In genomic region chr4:184310881-184311709, GRCh38 we compare ENCODE assay signal across 10 cellular contexts.
DNase-seq lines count a peak whose midpoint lies in the region; ATAC-seq lines count a peak whose summit lies in the region.
"Had no signal": no experiment of that assay in that cellular context is flagged by ENCODE, and none has a peak within 500 bp of the region (broad histone marks: within the 10 kb centered on the region; RNA-seq: fewer than 3 reads in every experiment).

No MANE protein-coding gene starts in this region.

- no peaks in the 10 kb centered on the region for H3K36me3 Mint-ChIP-seq in activated CD4-positive, alpha-beta T cell treated with anti-CD3 and anti-CD28 coated beads, Interleukin-2, amount 10 ng/mL, durations not matched to agents 7 days and 5 days (ENCODE audit: low read depth)
- H3K36me3 Mint-ChIP-seq in activated T-helper 2 cell treated with anti-CD3 and anti-CD28 coated beads, Interferon-gamma antibody, Interleukin-2, Interleukin-4, amounts not matched to agents 10 μg/mL and 5 μg/mL and 100 μg/mL, durations not matched to agents 14 hours and 24 hours and 36 hours (ENCODE audit: low read depth) = no peaks in the 10 kb centered on the region

- no peak for DNase-seq in activated CD4-positive, alpha-beta T cell treated with anti-CD3 and anti-CD28 coated beads, Interleukin-2, amount 10 ng/mL, durations not matched to agents 7 days and 5 days
- no peak for DNase-seq in activated CD4-positive, alpha-beta T cell treated with anti-CD3 and anti-CD28 coated beads for 1 hour
- peak; percentile 6 for DNase-seq in activated T-helper 2 cell treated with anti-CD3 and anti-CD28 coated beads, Interferon-gamma antibody, Interleukin-2, Interleukin-4, amounts not matched to agents 10 μg/mL and 5 μg/mL and 100 μg/mL, durations not matched to agents 14 hours and 24 hours and 36 hours (ENCODE audit: low spot score)
- peak; percentile 82 to 88 for DNase-seq in left colon
- no peak for DNase-seq in stimulated activated naive CD8-positive, alpha-beta T cell treated with anti-CD3 and anti-CD28 coated beads, Interleukin-15, amount 100 ng/mL, for 72 hours
- no peak for DNase-seq in A172 (ENCODE audit: low spot score)
- DNase-seq in SKM-1 (lab: John Stamatoyannopoulos, UW; ENCODE audit: unreplicated experiment) = no peak
- DNase-seq: GM23248, NCI-H1436 had no signal

- peak overlapping the region; percentile 55 for H3K27ac Mint-ChIP-seq in activated CD4-positive, alpha-beta T cell treated with anti-CD3 and anti-CD28 coated beads, Interleukin-2, amount 10 ng/mL, durations not matched to agents 7 days and 5 days
- peak overlapping the region; percentile 73 for H3K27ac Mint-ChIP-seq in activated T-helper 2 cell treated with anti-CD3 and anti-CD28 coated beads, Interferon-gamma antibody, Interleukin-2, Interleukin-4, amounts not matched to agents 10 μg/mL and 5 μg/mL and 100 μg/mL, durations not matched to agents 14 hours and 24 hours and 36 hours
- H3K27ac Mint-ChIP-seq in stimulated activated naive CD8-positive, alpha-beta T cell treated with anti-CD3 and anti-CD28 coated beads, Interleukin-15, amount 100 ng/mL, for 72 hours = peak overlapping the region; percentile 35 to 90

- no peaks in the 10 kb centered on the region for H3K27me3 Mint-ChIP-seq in activated CD4-positive, alpha-beta T cell treated with anti-CD3 and anti-CD28 coated beads, Interleukin-2, amount 10 ng/mL, durations not matched to agents 7 days and 5 days
- no peaks in the 10 kb centered on the region for H3K27me3 Mint-ChIP-seq in activated T-helper 2 cell treated with anti-CD3 and anti-CD28 coated beads, Interferon-gamma antibody, Interleukin-2, Interleukin-4, amounts not matched to agents 10 μg/mL and 5 μg/mL and 100 μg/mL, durations not matched to agents 14 hours and 24 hours and 36 hours (ENCODE audit: low read depth)
- no peaks in the 10 kb centered on the region for H3K27me3 Mint-ChIP-seq in stimulated activated naive CD8-positive, alpha-beta T cell treated with anti-CD3 and anti-CD28 coated beads, Interleukin-15, amount 100 ng/mL, for 72 hours

- CTCF ChIA-PET in activated CD4-positive, alpha-beta T cell treated with anti-CD3 and anti-CD28 coated beads, Interleukin-2, amount 10 ng/mL, durations not matched to agents 7 days and 5 days (lab: Charles Lee) = interaction anchor here (0.8 to 5.4 kb wide), 15 partner anchors 8 to 274 kb away, joined by 3 to 29 read pairs (median 3); no protein-coding TSS in a partner anchor

- intact Hi-C loops in activated T-helper 2 cell treated with anti-CD3 and anti-CD28 coated beads, Interferon-gamma antibody, Interleukin-2, Interleukin-4, amounts not matched to agents 10 μg/mL and 5 μg/mL and 100 μg/mL, durations not matched to agents 14 hours and 24 hours and 36 hours (cut with micrococcal nuclease) = loop anchor here (1.0 to 5.0 kb wide), 2 partner anchors 8 to 71 kb away; no protein-coding TSS in a partner anchor
- intact Hi-C loops in left colon (cut with DNase I, micrococcal nuclease) = no loop called here

- no peaks in the 10 kb centered on the region for H3K9me3 Mint-ChIP-seq in activated CD4-positive, alpha-beta T cell treated with anti-CD3 and anti-CD28 coated beads, Interleukin-2, amount 10 ng/mL, durations not matched to agents 7 days and 5 days
- no peaks in the 10 kb centered on the region for H3K9me3 Mint-ChIP-seq in activated T-helper 2 cell treated with anti-CD3 and anti-CD28 coated beads, Interferon-gamma antibody, Interleukin-2, Interleukin-4, amounts not matched to agents 10 μg/mL and 5 μg/mL and 100 μg/mL, durations not matched to agents 14 hours and 24 hours and 36 hours
- no peaks in the 10 kb centered on the region for H3K9me3 Mint-ChIP-seq in stimulated activated naive CD8-positive, alpha-beta T cell treated with anti-CD3 and anti-CD28 coated beads, Interleukin-15, amount 100 ng/mL, for 72 hours

- no peak overlapping the region for H3K4me3 Mint-ChIP-seq in activated CD4-positive, alpha-beta T cell treated with anti-CD3 and anti-CD28 coated beads, Interleukin-2, amount 10 ng/mL, durations not matched to agents 7 days and 5 days
- H3K4me3 Mint-ChIP-seq in activated T-helper 2 cell treated with anti-CD3 and anti-CD28 coated beads, Interferon-gamma antibody, Interleukin-2, Interleukin-4, amounts not matched to agents 10 μg/mL and 5 μg/mL and 100 μg/mL, durations not matched to agents 14 hours and 24 hours and 36 hours (ENCODE audit: low read depth) = no peak overlapping the region
- H3K4me3 Mint-ChIP-seq in stimulated activated naive CD8-positive, alpha-beta T cell treated with anti-CD3 and anti-CD28 coated beads, Interleukin-15, amount 100 ng/mL, for 72 hours = peak overlapping the region; percentile 70 to 91

- POLR2A ChIA-PET in activated CD4-positive, alpha-beta T cell treated with anti-CD3 and anti-CD28 coated beads, Interleukin-2, amount 10 ng/mL, durations not matched to agents 7 days and 5 days (lab: Charles Lee) = no interaction called here

- ATAC-seq in left colon = peak; percentile 84
- ATAC-seq in stimulated activated naive CD8-positive, alpha-beta T cell treated with anti-CD3 and anti-CD28 coated beads, Interleukin-15, amount 100 ng/mL, for 72 hours = no peak
- ATAC-seq in activated CD4-positive, CD25-positive, alpha-beta regulatory T cell treated with anti-CD3 and anti-CD28 coated beads, Interleukin-2, amount 50 U/mL, for 24 hours = no peak

- peaks cover 62% of the 10 kb centered on the region for H3K4me1 Mint-ChIP-seq in activated CD4-positive, alpha-beta T cell treated with anti-CD3 and anti-CD28 coated beads, Interleukin-2, amount 10 ng/mL, durations not matched to agents 7 days and 5 days
- peaks cover 68% of the 10 kb centered on the region for H3K4me1 Mint-ChIP-seq in activated T-helper 2 cell treated with anti-CD3 and anti-CD28 coated beads, Interferon-gamma antibody, Interleukin-2, Interleukin-4, amounts not matched to agents 10 μg/mL and 5 μg/mL and 100 μg/mL, durations not matched to agents 14 hours and 24 hours and 36 hours (ENCODE audit: low read depth)
- H3K4me1 Mint-ChIP-seq in stimulated activated naive CD8-positive, alpha-beta T cell treated with anti-CD3 and anti-CD28 coated beads, Interleukin-15, amount 100 ng/mL, for 72 hours = peaks cover 85% of the 10 kb centered on the region

Comparison
In these comparisons a context has a peak if more than half of its experiments do, and no peak if none do; other contexts are left out.
1. DNase-seq: peak in activated T-helper 2 cell treated with anti-CD3 and anti-CD28 coated beads, Interferon-gamma antibody, Interleukin-2, Interleukin-4, amounts not matched to agents 10 μg/mL and 5 μg/mL and 100 μg/mL, durations not matched to agents 14 hours and 24 hours and 36 hours (single experiment) and left colon (2 of 2); none in activated CD4-positive, alpha-beta T cell treated with anti-CD3 and anti-CD28 coated beads, Interleukin-2, amount 10 ng/mL, durations not matched to agents 7 days and 5 days (single experiment), activated CD4-positive, alpha-beta T cell treated with anti-CD3 and anti-CD28 coated beads for 1 hour (single experiment), stimulated activated naive CD8-positive, alpha-beta T cell treated with anti-CD3 and anti-CD28 coated beads, Interleukin-15, amount 100 ng/mL, for 72 hours (0 of 2), A172 (single experiment) and SKM-1 (single experiment).
2. H3K4me3 Mint-ChIP-seq: peak in stimulated activated naive CD8-positive, alpha-beta T cell treated with anti-CD3 and anti-CD28 coated beads, Interleukin-15, amount 100 ng/mL, for 72 hours (2 of 2); none in activated CD4-positive, alpha-beta T cell treated with anti-CD3 and anti-CD28 coated beads, Interleukin-2, amount 10 ng/mL, durations not matched to agents 7 days and 5 days (single experiment) and activated T-helper 2 cell treated with anti-CD3 and anti-CD28 coated beads, Interferon-gamma antibody, Interleukin-2, Interleukin-4, amounts not matched to agents 10 μg/mL and 5 μg/mL and 100 μg/mL, durations not matched to agents 14 hours and 24 hours and 36 hours (single experiment).
3. Peak in every context shown above with its lines, with median percentiles within 50 percentile points of each other: H3K27ac Mint-ChIP-seq.